In genomic region chr18:7626175-7626921, GRCh38 we compare ENCODE assay signal across 31 cellular contexts. TPM values are rescaled to one million over a fixed set of nuclear protein-coding genes. Genes with fewer than 3 reads are reported as not detected.
DNase-seq lines count a peak whose midpoint lies in the region; ATAC-seq, FAIRE-seq and TF ChIP-seq lines count a peak whose summit lies in the region.
"Had no signal": no experiment of that assay in that cellular context is flagged by ENCODE, and none has a peak within 500 bp of the region (broad histone marks: within the 10 kb centered on the region; RNA-seq: fewer than 3 reads in every experiment).

No MANE protein-coding gene starts in this region.

- peak; percentile 12 to 21 for ATAC-seq in left cardiac atrium
- ATAC-seq in pancreas, result peak in 3 of 4 donors; percentile 58 to 69 (median 58)
- ATAC-seq in HG03045 (IDR thresholded peaks at IDR 0.05; ENCODE audit: unreplicated experiment), result no peak
- no peak for ATAC-seq in HG03521 (IDR thresholded peaks at IDR 0.05; ENCODE audit: unreplicated experiment)
- ATAC-seq: activated CD4-positive, alpha-beta T cell treated with anti-CD3 and anti-CD28 coated beads for 36 hours; activated CD8-positive, alpha-beta T cell treated with anti-CD3 and anti-CD28 coated beads for 36 hours had no signal

- WGBS in pancreas, 2 donors, result 50 to 53% methylated on average over 4 of the region's 4 CpGs

- H3K4me2 ChIP-seq in PC-9, result peak overlapping the region; percentile 57
- H3K4me2 ChIP-seq: KMS-11 had no signal

- H3K27me3 ChIP-seq in ACC112 (ENCODE audit: insufficient read depth, low read length) (no peaks in the 10 kb centered on the region), PC-9 (ENCODE audit: insufficient read depth, low read depth) (no peaks in the 10 kb centered on the region), pancreas (no peaks in the 10 kb centered on the region)
- H3K27me3 ChIP-seq: breast epithelium, colonic mucosa, Peyer's patch, testis, vagina had no signal

- no peak overlapping the region for H3K4me3 ChIP-seq in ACC112 (ENCODE audit: low read depth, low read length)
- peak overlapping the region; percentile 16; the same call in 1 of the 2 replicates for H3K4me3 ChIP-seq in PC-9
- no peak overlapping the region for H3K4me3 ChIP-seq in pancreas
- H3K4me3 ChIP-seq: breast epithelium, colonic mucosa, Peyer's patch, testis, vagina had no signal

- peaks cover 28% of the 10 kb centered on the region for H3K4me1 ChIP-seq in ACC112 (ENCODE audit: control insufficient read depth, insufficient read depth, low read length, unreplicated experiment)
- H3K4me1 ChIP-seq in PC-9 (replicated peaks; ENCODE audit: insufficient read depth), result peaks cover 23% of the 10 kb centered on the region
- peaks cover 0 to 7% (median 0%) of the 10 kb centered on the region in 3 donors for H3K4me1 ChIP-seq in pancreas
- H3K4me1 ChIP-seq: breast epithelium, colonic mucosa, testis had no signal

- BruUV-seq in PC-9 (replicated peaks; lab: Mats Ljungman, UMichigan), result no TSS peak

- peaks cover 16% of the 10 kb centered on the region for H3F3A ChIP-seq in PC-9 (ENCODE audit: insufficient read depth, low read depth)

- no peak for DNase-seq in PC-9
- DNase-seq in left cardiac atrium, result no peak
- no peak for DNase-seq in pancreas
- DNase-seq in iPS-NIHi11 (ENCODE audit: low spot score), result no peak
- no peak for DNase-seq in head of caudate nucleus
- DNase-seq: activated CD4-positive, alpha-beta T cell treated with anti-CD3 and anti-CD28 coated beads for 36 hours; activated CD8-positive, alpha-beta T cell treated with anti-CD3 and anti-CD28 coated beads for 36 hours; CD4-positive, alpha-beta T cell; colonic mucosa; DMS 273 treated with DMSO at 0.1 percent for 48 hours; effector CD8-positive, alpha-beta T cell; glutamatergic neuron; GOT3; MM.1S; NCI-H2029 treated with DMSO at 0.1 percent for 48 hours; NCI-H526 treated with DMSO at 0.1 percent for 48 hours; Peyer's patch; SIG-M5; stimulated activated CD8-positive, alpha-beta memory T cell treated with anti-CD3 and anti-CD28 coated beads, Interleukin-4, amount 100 ng/mL, for 48 hours; testis had no signal

- H2AFZ ChIP-seq in ACC112 (ENCODE audit: low read length, unreplicated experiment) (no peak overlapping the region), PC-9 (no peak overlapping the region)
- H2AFZ ChIP-seq: parathyroid adenoma had no signal

- POLR2A ChIA-PET in PC-9 (lab: Charles Lee; ENCODE audit: unreplicated experiment), result no interaction called here

- H3K9me3 ChIP-seq in PC-9 (ENCODE audit: insufficient read depth, low read depth), result no peaks in the 10 kb centered on the region
- no peaks in the 10 kb centered on the region for H3K9me3 ChIP-seq in pancreas
- H3K9me3 ChIP-seq: breast epithelium, colonic mucosa, Peyer's patch, testis, vagina had no signal

- no peaks in the 10 kb centered on the region for H3K9me2 ChIP-seq in PC-9 (ENCODE audit: insufficient read depth)

- peaks cover 37% of the 10 kb centered on the region for H3K79me2 ChIP-seq in ACC112 (ENCODE audit: control insufficient read depth, insufficient read depth, low read length, unreplicated experiment)
- H3K79me2 ChIP-seq in PC-9 (ENCODE audit: low read depth), result peaks cover 6% of the 10 kb centered on the region; the same call in 1 of the 2 replicates

- H3K36me3 ChIP-seq in ACC112 (ENCODE audit: insufficient read depth, low read length), result no peaks in the 10 kb centered on the region
- H3K36me3 ChIP-seq in PC-9 (ENCODE audit: low read depth), result no peaks in the 10 kb centered on the region
- H3K36me3 ChIP-seq in pancreas, result no peaks in the 10 kb centered on the region
- H3K36me3 ChIP-seq: breast epithelium, colonic mucosa, Peyer's patch, vagina had no signal

- H4K20me1 ChIP-seq in PC-9 (ENCODE audit: insufficient read depth), result no peaks in the 10 kb centered on the region

- TF ChIP-seq CTCF in PC-9 (conservative IDR thresholded peaks at IDR 0.05), result no peak
- TF ChIP-seq CTCF in pancreas (IDR thresholded peaks at IDR 0.05), result no peak

- CTCF ChIA-PET in PC-9 (lab: Charles Lee), result interaction anchor here (0.7 to 0.8 kb wide), 2 partner anchors 51 to 59 kb away, joined by 3 to 4 read pairs; no protein-coding TSS in a partner anchor

- no peak for FAIRE-seq in pancreas (lab: Jason Lieb, UNC)
- FAIRE-seq: GM18507, GM19239 had no signal

- H3K27ac ChIP-seq in ACC112 (ENCODE audit: low read depth, low read length) (0 out of 2 replicates have a peak overlapping the region, but pooled peaks have one; percentile 8), PC-9 (peak overlapping the region; percentile 53), pancreas (peak overlapping the region in 1 of 4 donors; percentile 33)
- H3K27ac ChIP-seq: breast epithelium, colonic mucosa, epithelial cell of prostate, KMS-11, parathyroid adenoma, Peyer's patch, testis, vagina had no signal

- intact Hi-C loops in PC-9 (cut with micrococcal nuclease; ENCODE audit: unreplicated experiment) (loop anchor here (2.0 to 5.0 kb wide), 3 partner anchors 52 to 354 kb away; no protein-coding TSS in a partner anchor), left cardiac atrium (cut with DNase I) (no loop called here), pancreas (cut with DNase I) (no loop called here), head of caudate nucleus (cut with DNase I) (no loop called here)

RNA-seq across cellular contexts. Expression of gene PTPRM, which starts 59.2 kb away (rescaled TPM):
- total RNA-seq in PC-9 (2021) (30.7 and 32.5 TPM in 2 replicates), left cardiac atrium (10 to 100 TPM; 51.4 to 75.5 TPM), pancreas (10 to 100 TPM; 14.5 to 30.4 (median 17.1) TPM)
- 10 to 100 TPM; 28.7 to 50.7 TPM for polyA plus RNA-seq in pancreas
- total RNA-seq: A673 had no signal

Comparison
In these comparisons a context has a peak if more than half of its experiments do, and no peak if none do; other contexts are left out.
1. ATAC-seq: peak in left cardiac atrium (2 of 2) and pancreas (3 of 4); none in HG03045 (single experiment) and HG03521 (single experiment).